8 cellular contexts compared by ENCODE assay signal in genomic region chr16:68737730-68738590, GRCh38. TPM values are rescaled to one million over a fixed set of nuclear protein-coding genes. Genes with fewer than 3 reads are reported as not detected.
DNase-seq lines count a peak whose midpoint lies in the region; ATAC-seq, FAIRE-seq and TF ChIP-seq lines count a peak whose summit lies in the region.

No MANE protein-coding gene starts in this region.

- H3K9me3 ChIP-seq in A549 (no peaks in the 10 kb centered on the region), mesodermal cell (ENCODE audit: control insufficient read depth, low read length) (no peaks in the 10 kb centered on the region)

- H3K4me1 ChIP-seq in A549 (peaks cover 50% of the 10 kb centered on the region), mesodermal cell (ENCODE audit: control insufficient read depth, insufficient read depth, low read length, poor library complexity, severe bottlenecking) (peaks cover 1% of the 10 kb centered on the region)

- ATAC-seq in A549 = peak; percentile 64 to 67
- ATAC-seq in central memory CD8-positive, alpha-beta T cell (replicated peaks; ENCODE audit: extremely low read depth, poor library complexity, severe bottlenecking) = no peak
- ATAC-seq in HG02870 (IDR thresholded peaks at IDR 0.05; ENCODE audit: unreplicated experiment) = no peak
- no peak for ATAC-seq in GM19324 (IDR thresholded peaks at IDR 0.05; ENCODE audit: low FRiP score, unreplicated experiment)
- no peak for ATAC-seq in GM19455 (IDR thresholded peaks at IDR 0.05; ENCODE audit: unreplicated experiment)

- no peaks in the 10 kb centered on the region for H3K36me3 ChIP-seq in mesodermal cell (ENCODE audit: control insufficient read depth, insufficient read depth, low read length)

- POLR2A ChIA-PET in A549 (lab: Yijun Ruan, JAX) = no interaction called here

- H3K27me3 Mint-ChIP-seq in central memory CD8-positive, alpha-beta T cell = peaks cover 50% of the 10 kb centered on the region

- TF ChIP-seq POLR2A in A549 (IDR thresholded peaks at IDR 0.05; ENCODE audit: low read length) = no peak

- H3K4me2 ChIP-seq in A549 = peak overlapping the region; percentile 99

- H3K9me3 Mint-ChIP-seq in central memory CD8-positive, alpha-beta T cell = no peaks in the 10 kb centered on the region

- no peak for FAIRE-seq in A549 (lab: Jason Lieb, UNC)

- peaks cover 3% of the 10 kb centered on the region for H3K36me3 Mint-ChIP-seq in central memory CD8-positive, alpha-beta T cell (ENCODE audit: insufficient read depth)

- CTCF ChIA-PET in A549 (lab: Yijun Ruan, JAX) = interaction anchor here (0.5 to 2.5 kb wide), 13 partner anchors 8 to 210 kb away, joined by 3 to 8 read pairs (median 4); no protein-coding TSS in a partner anchor

- no peak for TF ChIP-seq EP300 in A549 (IDR thresholded peaks at IDR 0.05)

- H3K27ac Mint-ChIP-seq in central memory CD8-positive, alpha-beta T cell (ENCODE audit: low read depth) = peak overlapping the region; percentile 46

- H3K27ac ChIP-seq in A549 = peak overlapping the region; percentile 78 to 94
- H3K27ac ChIP-seq in mesodermal cell (ENCODE audit: low read depth, low read length, severe bottlenecking) = no peak overlapping the region

- peak overlapping the region; percentile 67 for H3K4me3 Mint-ChIP-seq in central memory CD8-positive, alpha-beta T cell

- H3K4me3 ChIP-seq in A549 = peak overlapping the region; percentile 67
- no peak overlapping the region for H3K4me3 ChIP-seq in HFF-Myc (replicated peaks; ENCODE audit: low read depth, low read length)
- H3K4me3 ChIP-seq in mesodermal cell (ENCODE audit: extremely low read depth, insufficient read depth, low read length, poor library complexity, severe bottlenecking) = peak overlapping the region; percentile 26

- TF ChIP-seq CTCF in A549 (IDR thresholded peaks at IDR 0.05) (peak; percentile 42), HFF-Myc (IDR thresholded peaks at IDR 0.05; ENCODE audit: low read depth, low read length, missing control alignments) (peak; percentile 6)

- peaks cover 12% of the 10 kb centered on the region for H3K4me1 Mint-ChIP-seq in central memory CD8-positive, alpha-beta T cell

- DNase-seq in A549 (ENCODE audit: low read depth in 1 of 2, low spot score in 1 of 2) = peak; percentile 61 to 73
- no peak for DNase-seq in HFF-Myc (ENCODE audit: extremely low read depth, low read depth)
- no peak for DNase-seq in central memory CD8-positive, alpha-beta T cell (ENCODE audit: low spot score in 2 of 2)
- DNase-seq in midbrain (lab: John Stamatoyannopoulos, UW) = no peak

- TF ChIP-seq RAD21 in A549 (conservative IDR thresholded peaks at IDR 0.05 in 1 of 2, IDR thresholded peaks at IDR 0.05 in 1 of 2) = peak; percentile 61 to 73

- WGBS in A549 (ENCODE audit: missing lambda C conversion rate) = 4% methylated on average over 45 of the region's 58 CpGs
- WGBS in mesodermal cell (ENCODE audit: insufficient coverage in 2 of 2), 2 experiments = 3 to 6% methylated on average over 26 to 27 of the region's 58 CpGs

TF ChIP-seq in A549, 52 proteins besides CTCF, POLR2A, EP300 and RAD21:
- no peak for TF ChIP-seq HMGXB4 (CRISPR knock-in tag; IDR thresholded peaks at IDR 0.05; ENCODE audit: borderline replicate concordance)
- no peak for TF ChIP-seq KDM5A (IDR thresholded peaks at IDR 0.05)
- no peak for TF ChIP-seq EHF (CRISPR knock-in tag; IDR thresholded peaks at IDR 0.05)
- TF ChIP-seq SMC3 (IDR thresholded peaks at IDR 0.05) = peak; percentile 69
- no peak for TF ChIP-seq HDAC2 (IDR thresholded peaks at IDR 0.05)
- TF ChIP-seq BHLHE40 (IDR thresholded peaks at IDR 0.05; ENCODE audit: low read depth, low read length) = no peak
- peak in 1 of 2 experiments; percentile 17; a peak in 1 of 5 replicates for TF ChIP-seq JUN (IDR thresholded peaks at IDR 0.05)
- no peak for TF ChIP-seq USF2 (IDR thresholded peaks at IDR 0.05)
- TF ChIP-seq SREBF2 (IDR thresholded peaks at IDR 0.05) = no peak
- TF ChIP-seq MAZ (IDR thresholded peaks at IDR 0.05; ENCODE audit: borderline replicate concordance, low read depth, low read length) = no peak
- peak; percentile 66 for TF ChIP-seq MAX (IDR thresholded peaks at IDR 0.05)
- no peak for TF ChIP-seq FOSL2 (IDR thresholded peaks at IDR 0.05)
- no peak for TF ChIP-seq FOSL2 (CRISPR knock-in tag; IDR thresholded peaks at IDR 0.05)
- no peak for TF ChIP-seq RCOR1 (IDR thresholded peaks at IDR 0.05; ENCODE audit: low read depth, low read length)
- TF ChIP-seq JUNB (IDR thresholded peaks at IDR 0.05) = no peak
- TF ChIP-seq BCL3 (IDR thresholded peaks at IDR 0.05) = no peak

RNA-seq across cellular contexts. Expression of gene CDH1, which starts 0.9 kb away (rescaled TPM):
- polyA plus RNA-seq in A549 (2011; rRNA removed) (24.5 and 33.0 TPM in 2 replicates), A549 (2017; fragmentation: RNase III; extraction: RNeasy Plus Mini Kit Qiagen cat#74134 plus additional on column Dnase treatment) (5.9 to 7.2 TPM (median 6.0 TPM) in 3 replicates)
- polyA plus RNA-seq in A549 (2012; cell fraction: cytosol; rRNA removed) = 2.4 and 3.8 TPM in 2 replicates
- polyA plus RNA-seq in A549 (2012; cell fraction: nucleus; rRNA removed) = 5.0 and 7.5 TPM in 2 replicates
- polyA minus RNA-seq in A549 (2011; rRNA and poly(A)+ RNA removed) = 47.7 and 53.3 TPM in 2 replicates
- polyA plus RNA-seq in mesodermal cell (2013, experiment 1 of 2) = 2.0 TPM
- polyA plus RNA-seq in mesodermal cell (2013, experiment 2 of 2) = 3.1 TPM

Comparison
In these comparisons a context has a peak if more than half of its experiments do, and no peak if none do; other contexts are left out.
1. ATAC-seq: peak in A549 (2 of 2); none in central memory CD8-positive, alpha-beta T cell (single experiment), HG02870 (single experiment), GM19324 (single experiment) and GM19455 (single experiment).
2. DNase-seq: peak in A549 (2 of 2); none in HFF-Myc (single experiment), central memory CD8-positive, alpha-beta T cell (0 of 2) and midbrain (single experiment).